In genomic region chr4:169791527-169792156, GRCh38 we compare ENCODE assay signal across 1 cellular context.
TF ChIP-seq lines count a peak whose summit lies in the region.

No MANE protein-coding gene starts in this region.

TF ChIP-seq in HepG2, 621 proteins besides CTCF, POLR2A, EP300 and RAD21 (continued from another document):
- peak; percentile 9; the same call in 1 of the 2 replicates for TF ChIP-seq ZNF687 (CRISPR knock-in tag; IDR thresholded peaks at IDR 0.05)
- TF ChIP-seq GATAD1 (CRISPR knock-in tag; IDR thresholded peaks at IDR 0.05): no peak
- no peak for TF ChIP-seq ZNF264 (CRISPR knock-in tag; IDR thresholded peaks at IDR 0.05)
- no peak for TF ChIP-seq KAT2B (IDR thresholded peaks at IDR 0.05; ENCODE audit: borderline replicate concordance, low read depth, low read length)
- no peak for TF ChIP-seq RFXANK (CRISPR knock-in tag; IDR thresholded peaks at IDR 0.05)
- no peak for TF ChIP-seq HOXA3 (CRISPR knock-in tag; IDR thresholded peaks at IDR 0.05)
- TF ChIP-seq, protein P1, sequence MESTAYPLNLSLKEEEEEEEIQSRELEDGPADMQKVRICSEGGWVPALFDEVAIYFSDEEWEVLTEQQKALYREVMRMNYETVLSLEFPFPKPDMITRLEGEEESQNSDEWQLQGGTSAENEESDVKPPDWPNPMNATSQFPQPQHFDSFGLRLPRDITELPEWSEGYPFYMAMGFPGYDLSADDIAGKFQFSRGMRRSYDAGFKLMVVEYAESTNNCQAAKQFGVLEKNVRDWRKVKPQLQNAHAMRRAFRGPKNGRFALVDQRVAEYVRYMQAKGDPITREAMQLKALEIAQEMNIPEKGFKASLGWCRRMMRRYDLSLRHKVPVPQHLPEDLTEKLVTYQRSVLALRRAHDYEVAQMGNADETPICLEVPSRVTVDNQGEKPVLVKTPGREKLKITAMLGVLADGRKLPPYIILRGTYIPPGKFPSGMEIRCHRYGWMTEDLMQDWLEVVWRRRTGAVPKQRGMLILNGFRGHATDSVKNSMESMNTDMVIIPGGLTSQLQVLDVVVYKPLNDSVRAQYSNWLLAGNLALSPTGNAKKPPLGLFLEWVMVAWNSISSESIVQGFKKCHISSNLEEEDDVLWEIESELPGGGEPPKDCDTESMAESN (CRISPR knock-in tag; conservative IDR thresholded peaks at IDR 0.05): no peak
- TF ChIP-seq SIN3B (IDR thresholded peaks at IDR 0.05; ENCODE audit: low read length): no peak
- TF ChIP-seq SMC3 (IDR thresholded peaks at IDR 0.05; ENCODE audit: low read length): peak; percentile 43; the same call in 1 of the 2 replicates
- no peak for TF ChIP-seq SP2 (CRISPR knock-in tag; IDR thresholded peaks at IDR 0.05)
- TF ChIP-seq THRA (CRISPR knock-in tag; IDR thresholded peaks at IDR 0.05; ENCODE audit: borderline replicate concordance): no peak
- no peak for TF ChIP-seq PRPF4 (IDR thresholded peaks at IDR 0.05; ENCODE audit: low read depth, low read length, poor library complexity, severe bottlenecking)
- TF ChIP-seq FOXP4 (CRISPR knock-in tag; IDR thresholded peaks at IDR 0.05): no peak
- no peak for TF ChIP-seq RBFOX2 (IDR thresholded peaks at IDR 0.05; ENCODE audit: low read depth, low read length)
- no peak for TF ChIP-seq ZNF782 (CRISPR knock-in tag; IDR thresholded peaks at IDR 0.05; ENCODE audit: borderline replicate concordance)
- no peak for TF ChIP-seq FOXK2 (IDR thresholded peaks at IDR 0.05)
- TF ChIP-seq RFX1 (IDR thresholded peaks at IDR 0.05): no peak
- no peak for TF ChIP-seq ZNF460 (CRISPR knock-in tag; IDR thresholded peaks at IDR 0.05; ENCODE audit: borderline replicate concordance)
- TF ChIP-seq ZHX1 (CRISPR knock-in tag; IDR thresholded peaks at IDR 0.05; ENCODE audit: low read depth): no peak
- TF ChIP-seq ZNF788 (CRISPR knock-in tag; IDR thresholded peaks at IDR 0.05; ENCODE audit: borderline replicate concordance): no peak
- TF ChIP-seq HOXA7 (CRISPR knock-in tag; IDR thresholded peaks at IDR 0.05): no peak
- TF ChIP-seq ZNF772 (CRISPR knock-in tag; IDR thresholded peaks at IDR 0.05): no peak
- TF ChIP-seq JDP2 (CRISPR knock-in tag; IDR thresholded peaks at IDR 0.05; ENCODE audit: borderline replicate concordance): no peak
- TF ChIP-seq BRD4 (CRISPR knock-in tag; IDR thresholded peaks at IDR 0.05): no peak
- TF ChIP-seq EHMT2 (IDR thresholded peaks at IDR 0.05; ENCODE audit: borderline replicate concordance, low read depth, low read length): no peak
- TF ChIP-seq, protein P2, sequence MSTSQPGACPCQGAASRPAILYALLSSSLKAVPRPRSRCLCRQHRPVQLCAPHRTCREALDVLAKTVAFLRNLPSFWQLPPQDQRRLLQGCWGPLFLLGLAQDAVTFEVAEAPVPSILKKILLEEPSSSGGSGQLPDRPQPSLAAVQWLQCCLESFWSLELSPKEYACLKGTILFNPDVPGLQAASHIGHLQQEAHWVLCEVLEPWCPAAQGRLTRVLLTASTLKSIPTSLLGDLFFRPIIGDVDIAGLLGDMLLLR (CRISPR knock-in tag; IDR thresholded peaks at IDR 0.05): no peak
- no peak for TF ChIP-seq ZNF639 (CRISPR knock-in tag; conservative IDR thresholded peaks at IDR 0.05)
- TF ChIP-seq PHF20 (CRISPR knock-in tag; IDR thresholded peaks at IDR 0.05): no peak
- peak; percentile 86 to 93 for TF ChIP-seq MAFK (conservative IDR thresholded peaks at IDR 0.05 in 1 of 2, IDR thresholded peaks at IDR 0.05 in 1 of 2; ENCODE audit: low read length in 2 of 2)
- TF ChIP-seq STAG1 (CRISPR knock-in tag; IDR thresholded peaks at IDR 0.05): peak; percentile 44
- TF ChIP-seq IRF1 (CRISPR knock-in tag; IDR thresholded peaks at IDR 0.05; ENCODE audit: low read depth): no peak
- TF ChIP-seq POLR2AphosphoS5 (IDR thresholded peaks at IDR 0.05; ENCODE audit: low read depth, low read length): no peak
- no peak for TF ChIP-seq ZNF326 (CRISPR knock-in tag; IDR thresholded peaks at IDR 0.05; ENCODE audit: borderline replicate concordance)
